ENCODE assay signal across 12 cellular contexts in genomic region chr14:55077691-55078151, GRCh38. TPM values are rescaled to one million over a fixed set of nuclear protein-coding genes. Genes with fewer than 3 reads are reported as not detected.
DNase-seq lines count a peak whose midpoint lies in the region; ATAC-seq and TF ChIP-seq lines count a peak whose summit lies in the region.
"Had no signal": no experiment of that assay in that cellular context is flagged by ENCODE, and none has a peak within 500 bp of the region (broad histone marks: within the 10 kb centered on the region; RNA-seq: fewer than 3 reads in every experiment).

No MANE protein-coding gene starts in this region.

- WGBS in esophagus squamous epithelium, 2 donors: 34 to 50% methylated on average over 10 of the region's 10 CpGs

- intact Hi-C loops in Right ventricle myocardium superior (cut with DNase I) (no loop called here), esophagus squamous epithelium (cut with DNase I) (no loop called here), vagina (cut with DNase I) (no loop called here)

- ATAC-seq in Right ventricle myocardium superior (ENCODE audit: poor library complexity): peak; percentile 10
- ATAC-seq in HG02571 (IDR thresholded peaks at IDR 0.05; ENCODE audit: unreplicated experiment): no peak

- no peak overlapping the region for H3K4me3 ChIP-seq in right atrium auricular region
- H3K4me3 ChIP-seq in esophagus squamous epithelium: no peak overlapping the region
- no peak overlapping the region for H3K4me3 ChIP-seq in vagina

- TF ChIP-seq POLR2A in esophagus squamous epithelium (IDR thresholded peaks at IDR 0.05): no peak
- no peak for TF ChIP-seq POLR2A in vagina (IDR thresholded peaks at IDR 0.05)

- H3K4me1 ChIP-seq in right atrium auricular region: peaks cover 0 to 8% of the 10 kb centered on the region in 2 donors
- H3K4me1 ChIP-seq in esophagus squamous epithelium: peaks cover 6 to 39% (median 14%) of the 10 kb centered on the region in 3 donors
- H3K4me1 ChIP-seq in vagina: peaks cover 14% of the 10 kb centered on the region

- TF ChIP-seq CTCF in right atrium auricular region (IDR thresholded peaks at IDR 0.05) (no peak), esophagus squamous epithelium (IDR thresholded peaks at IDR 0.05) (no peak), vagina (IDR thresholded peaks at IDR 0.05) (no peak)

- H3K27ac ChIP-seq in right atrium auricular region: peak overlapping the region in 1 of 2 donors; percentile 11
- H3K27ac ChIP-seq in esophagus squamous epithelium: peak overlapping the region; percentile 72 to 89 (median 82)
- H3K27ac ChIP-seq in vagina: peak overlapping the region; percentile 62

- no peaks in the 10 kb centered on the region for H3K9me3 ChIP-seq in right atrium auricular region
- no peaks in the 10 kb centered on the region for H3K9me3 ChIP-seq in esophagus squamous epithelium
- H3K9me3 ChIP-seq in vagina: no peaks in the 10 kb centered on the region

- H3K27me3 ChIP-seq in right atrium auricular region (no peaks in the 10 kb centered on the region), esophagus squamous epithelium (no peaks in the 10 kb centered on the region), vagina (no peaks in the 10 kb centered on the region)

- H3K36me3 ChIP-seq in right atrium auricular region (no peaks in the 10 kb centered on the region), esophagus squamous epithelium (no peaks in the 10 kb centered on the region), vagina (no peaks in the 10 kb centered on the region)

- DNase-seq in Right ventricle myocardium superior (no peak), right atrium auricular region (ENCODE audit: low spot score) (no peak), esophagus squamous epithelium (lab: John Stamatoyannopoulos, UW) (no peak), mucosa of gallbladder (ENCODE audit: low spot score) (peak; percentile 75), vagina (ENCODE audit: extremely low spot score in 2 of 2) (no peak), dermis blood vessel endothelial cell (no peak), kidney glomerular epithelial cell (lab: John Stamatoyannopoulos, UW) (no peak)
- DNase-seq: activated CD8-positive, alpha-beta memory T cell treated with anti-CD3 and anti-CD28 coated beads for 24 hours; activated naive CD4-positive, alpha-beta T cell treated with anti-CD3 and anti-CD28 coated beads, Interleukin-2, amount 50 U/mL, for 16 hours; KBM-7; NCI-H2029 had no signal

RNA-seq across cellular contexts. Expression of gene MAPK1IP1L, which starts 26.3 kb away (rescaled TPM):
- total RNA-seq in Right ventricle myocardium superior: 49.5 TPM
- 100 to 1,000 TPM in 1 of 2 donors, 10 to 100 TPM in 1; 81.2 to 111 TPM for total RNA-seq in right atrium auricular region
- total RNA-seq in esophagus squamous epithelium: 10 to 100 TPM; 35.3 to 85.3 (median 50.4) TPM
- total RNA-seq in mucosa of gallbladder: 80.0 TPM
- total RNA-seq in vagina: 39.3 TPM
- total RNA-seq in dermis blood vessel endothelial cell: 22.5 and 35.2 TPM in 2 replicates

RNA-seq across cellular contexts. Expression of gene SOCS4, which starts 50.7 kb away (rescaled TPM):
- total RNA-seq in Right ventricle myocardium superior (15.2 TPM), right atrium auricular region (10 to 100 TPM; 13.1 to 13.6 TPM), esophagus squamous epithelium (10 to 100 TPM in 2 of 4 donors, 1 to 10 TPM in 2; 5.9 to 20.1 (median 12.1) TPM), mucosa of gallbladder (27.8 TPM), vagina (10.6 TPM), dermis blood vessel endothelial cell (21.4 and 25.5 TPM in 2 replicates)

RNA-seq across cellular contexts. Expression of gene WDHD1, which starts 50.8 kb away (rescaled TPM):
- total RNA-seq in Right ventricle myocardium superior (1.5 TPM), right atrium auricular region (under 1 TPM; 0.59 to 0.94 TPM), esophagus squamous epithelium (1 to 10 TPM in 3 of 4 donors, under 1 TPM in 1; 0.80 to 7.0 (median 5.0) TPM), mucosa of gallbladder (2.6 TPM), vagina (3.2 TPM), dermis blood vessel endothelial cell (8.3 and 16.7 TPM in 2 replicates)

RNA-seq across cellular contexts. Expression of gene LGALS3, which starts 51.3 kb away (rescaled TPM):
- total RNA-seq in Right ventricle myocardium superior: 246 TPM
- total RNA-seq in right atrium auricular region: 100 to 1,000 TPM; 178 to 184 TPM
- total RNA-seq in esophagus squamous epithelium: 100 to 1,000 TPM; 234 to 565 (median 415) TPM
- total RNA-seq in mucosa of gallbladder: 256 TPM
- 417 TPM for total RNA-seq in vagina
- 62.5 and 202 TPM in 2 replicates for total RNA-seq in dermis blood vessel endothelial cell
